In the genomic region with DNA sequence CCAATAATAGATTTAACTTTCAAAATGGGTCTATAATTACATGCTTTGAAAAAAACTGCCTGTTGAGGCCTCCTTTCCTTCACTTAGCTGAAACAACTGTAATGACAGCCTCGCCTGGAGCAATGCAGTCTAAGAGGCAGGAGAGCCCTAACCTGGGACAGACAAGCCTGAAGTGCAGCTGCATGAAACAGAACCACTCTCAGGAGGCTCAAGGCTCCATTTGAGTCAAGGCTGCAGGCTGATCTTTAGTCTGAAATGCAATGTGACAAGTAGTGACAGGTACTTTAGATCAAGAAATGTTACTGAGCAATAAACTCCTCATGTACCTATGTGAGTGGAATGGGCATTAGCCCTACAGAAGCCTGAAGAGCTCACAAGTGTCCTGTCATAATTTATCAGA, we compare ENCODE assay signal across 1 cellular context.
TF ChIP-seq lines count a peak whose summit lies in the region.

No MANE protein-coding gene starts in this region.

TF ChIP-seq in IMR-90, 13 proteins besides CTCF, POLR2A, EP300 and RAD21:
- no peak for TF ChIP-seq ELK1 (IDR thresholded peaks at IDR 0.05; ENCODE audit: borderline replicate concordance, low read depth, low read length)
- no peak for TF ChIP-seq RCOR1 (IDR thresholded peaks at IDR 0.05; ENCODE audit: insufficient replicate concordance, low read length)
- no peak for TF ChIP-seq NFE2L2 (IDR thresholded peaks at IDR 0.05; ENCODE audit: low read depth, low read length)
- TF ChIP-seq SMC3 (IDR thresholded peaks at IDR 0.05; ENCODE audit: low read depth, low read length): no peak
- TF ChIP-seq CEBPB (IDR thresholded peaks at IDR 0.05; ENCODE audit: low read depth, low read length): no peak
- no peak for TF ChIP-seq MAFK (IDR thresholded peaks at IDR 0.05; ENCODE audit: low read depth, low read length)
- no peak for TF ChIP-seq MXI1 (IDR thresholded peaks at IDR 0.05; ENCODE audit: borderline replicate concordance, low read depth, low read length)
- no peak for TF ChIP-seq RFX5 (IDR thresholded peaks at IDR 0.05; ENCODE audit: low read depth, low read length)
- no peak for TF ChIP-seq FOS (IDR thresholded peaks at IDR 0.05; ENCODE audit: low read depth, low read length)
- no peak for TF ChIP-seq CHD1 (IDR thresholded peaks at IDR 0.05; ENCODE audit: low read depth, low read length)
- no peak for TF ChIP-seq MAZ (IDR thresholded peaks at IDR 0.05; ENCODE audit: borderline replicate concordance, low read depth, low read length)
- no peak for TF ChIP-seq USF2 (IDR thresholded peaks at IDR 0.05; ENCODE audit: low read depth, low read length)
- no peak for TF ChIP-seq BHLHE40 (IDR thresholded peaks at IDR 0.05; ENCODE audit: low read depth, low read length)
TF ChIP-seq in IMR-90: peak in this region for 0.
